Comparison of ENCODE assay signal across 27 cellular contexts in genomic region chr20:51945881-51946280, GRCh38.
"Had no signal": no experiment of that assay in that cellular context is flagged by ENCODE, and none has a peak within 500 bp of the region (broad histone marks: within the 10 kb centered on the region; RNA-seq: fewer than 3 reads in every experiment).

No MANE protein-coding gene starts in this region.

- H3K27ac Mint-ChIP-seq: immature natural killer cell; naive thymus-derived CD8-positive, alpha-beta T cell; stimulated activated effector memory CD8-positive, alpha-beta T cell treated with anti-CD3 and anti-CD28 coated beads, Interleukin-12 subunit alpha, Interleukin-12 subunit beta, amount 100 ng/mL, for 72 hours; stimulated activated naive CD8-positive, alpha-beta T cell treated with anti-CD3 and anti-CD28 coated beads, Interleukin-15, Interleukin-2, amounts not matched to agents 100 ng/mL and 50 ng/mL, for 24 hours; type B pancreatic cell had no signal

- H3K36me3 Mint-ChIP-seq: immature natural killer cell; naive thymus-derived CD8-positive, alpha-beta T cell; stimulated activated effector memory CD8-positive, alpha-beta T cell treated with anti-CD3 and anti-CD28 coated beads, Interleukin-12 subunit alpha, Interleukin-12 subunit beta, amount 100 ng/mL, for 72 hours; type B pancreatic cell had no signal

- H3K9me3 Mint-ChIP-seq: immature natural killer cell; nephron; stimulated activated effector memory CD8-positive, alpha-beta T cell treated with anti-CD3 and anti-CD28 coated beads, Interleukin-12 subunit alpha, Interleukin-12 subunit beta, amount 100 ng/mL, for 72 hours; stimulated activated naive CD8-positive, alpha-beta T cell treated with anti-CD3 and anti-CD28 coated beads, Interleukin-15, Interleukin-2, amounts not matched to agents 100 ng/mL and 50 ng/mL, for 24 hours; type B pancreatic cell had no signal

- DNase-seq: hypothalamus; immature natural killer cell; kidney; left colon; left lung; lower lobe of right lung; mammary epithelial cell; mesenchymal stem cell; naive thymus-derived CD8-positive, alpha-beta T cell; pancreas; posterior cingulate gyrus; retina; right cardiac atrium; sigmoid colon; small intestine; spleen; stimulated activated CD4-positive, alpha-beta T cell treated with anti-CD3 and anti-CD28 coated beads, Interleukin-4, amount 100 ng/mL, for 24 hours; stimulated activated naive CD4-positive, alpha-beta T cell; tibial artery; uterus had no signal

- H3K4me3 ChIP-seq: left lung, lower lobe of right lung, pancreas, prostate gland, sigmoid colon, spleen, suprapubic skin, thoracic aorta, tibial artery, uterus had no signal

- ATAC-seq: left colon; left lung; lower lobe of right lung; naive thymus-derived CD8-positive, alpha-beta T cell; pancreas; right cardiac atrium; stimulated activated effector memory CD8-positive, alpha-beta T cell treated with anti-CD3 and anti-CD28 coated beads, Interleukin-12 subunit alpha, Interleukin-12 subunit beta, amount 100 ng/mL, for 72 hours had no signal

- H3K4me1 ChIP-seq: left lung, lower lobe of right lung, pancreas, prostate gland, sigmoid colon, spleen, suprapubic skin, tibial artery, uterus had no signal

- H3K27me3 ChIP-seq: left lung, pancreas, sigmoid colon, spleen, suprapubic skin, tibial artery, uterus had no signal

- H3K27me3 Mint-ChIP-seq: type B pancreatic cell had no signal

- H3K4me3 Mint-ChIP-seq: immature natural killer cell; naive thymus-derived CD8-positive, alpha-beta T cell; nephron; stimulated activated effector memory CD8-positive, alpha-beta T cell treated with anti-CD3 and anti-CD28 coated beads, Interleukin-12 subunit alpha, Interleukin-12 subunit beta, amount 100 ng/mL, for 72 hours; stimulated activated naive CD8-positive, alpha-beta T cell treated with anti-CD3 and anti-CD28 coated beads, Interleukin-15, Interleukin-2, amounts not matched to agents 100 ng/mL and 50 ng/mL, for 24 hours; type B pancreatic cell had no signal

- H3K27ac ChIP-seq: left lung, lower lobe of right lung, pancreas, prostate gland, sigmoid colon, spleen, suprapubic skin, thoracic aorta, tibial artery, uterus had no signal

- H3K36me3 ChIP-seq: left lung, lower lobe of right lung, pancreas, prostate gland, sigmoid colon, spleen, suprapubic skin, thoracic aorta, tibial artery, uterus had no signal

- H3K9me3 ChIP-seq: left lung, lower lobe of right lung, pancreas, prostate gland, sigmoid colon, spleen, suprapubic skin, thoracic aorta, tibial artery, uterus had no signal

- H3K4me1 Mint-ChIP-seq: immature natural killer cell; naive thymus-derived CD8-positive, alpha-beta T cell; nephron; stimulated activated effector memory CD8-positive, alpha-beta T cell treated with anti-CD3 and anti-CD28 coated beads, Interleukin-12 subunit alpha, Interleukin-12 subunit beta, amount 100 ng/mL, for 72 hours had no signal
